7 cellular contexts compared by ENCODE assay signal in genomic region chr20:48367436-48368353, GRCh38.
A peak's percentile ranks its signal among the peaks of the same experiment; 100 is the strongest.
DNase-seq lines count a peak whose midpoint lies in the region; ATAC-seq, FAIRE-seq and TF ChIP-seq lines count a peak whose summit lies in the region.
"Not testable (repeated sequence)": the region's sequence is repeated elsewhere in the genome, so short reads cannot be mapped to it uniquely, and the experiment has no call there.

No MANE protein-coding gene starts in this region.

- not testable (repeated sequence) for H3K4me1 Mint-ChIP-seq in activated CD8-positive, alpha-beta T cell treated with anti-CD3 and anti-CD28 coated beads for 36 hours (ENCODE audit: low read depth); stimulated activated naive CD8-positive, alpha-beta T cell treated with anti-CD3 and anti-CD28 coated beads, Interleukin-15, amount 100 ng/mL, for 72 hours
- H3K4me1 Mint-ChIP-seq in nephron progenitor cell, result peaks cover 74% of the 10 kb centered on the region

- H3K36me3 ChIP-seq in bronchial epithelial cell (ENCODE audit: control insufficient read depth, insufficient read depth, low read length), result not testable (repeated sequence)

- not testable (repeated sequence) for H3K27me3 ChIP-seq in bronchial epithelial cell (ENCODE audit: control insufficient read depth, insufficient read depth, low read length)

- not testable (repeated sequence) for H3K36me3 Mint-ChIP-seq in activated CD8-positive, alpha-beta T cell treated with anti-CD3 and anti-CD28 coated beads for 36 hours (ENCODE audit: low read depth); nephron progenitor cell (ENCODE audit: low read depth)

- H3K4me3 Mint-ChIP-seq in activated CD8-positive, alpha-beta T cell treated with anti-CD3 and anti-CD28 coated beads for 36 hours; nephron progenitor cell: not testable (repeated sequence)
- peak overlapping the region in 1 of 2 donors; percentile 51 for H3K4me3 Mint-ChIP-seq in stimulated activated naive CD8-positive, alpha-beta T cell treated with anti-CD3 and anti-CD28 coated beads, Interleukin-15, amount 100 ng/mL, for 72 hours

- POLR2A ChIA-PET in RWPE1 (lab: Yijun Ruan, JAX; ENCODE audit: low non-redundant PET); activated CD8-positive, alpha-beta T cell treated with anti-CD3 and anti-CD28 coated beads for 36 hours (lab: Charles Lee): not testable (repeated sequence)

- H3K4me3 ChIP-seq in bronchial epithelial cell (ENCODE audit: low read depth, low read length), result not testable (repeated sequence)

- peak overlapping the region; percentile 43; the same call in 1 of the 2 replicates for H3K27ac ChIP-seq in RWPE1

- CTCF ChIA-PET in RWPE1 (lab: Yijun Ruan, JAX); activated CD8-positive, alpha-beta T cell treated with anti-CD3 and anti-CD28 coated beads for 36 hours (lab: Charles Lee): not testable (repeated sequence)

- FAIRE-seq in GM18507 (lab: Jason Lieb, UNC) (peak; percentile 36), bronchial epithelial cell (lab: Jason Lieb, UNC) (peak; percentile 81)

- not testable (repeated sequence) for H3K9me3 Mint-ChIP-seq in activated CD8-positive, alpha-beta T cell treated with anti-CD3 and anti-CD28 coated beads for 36 hours
- peaks cover 22% of the 10 kb centered on the region for H3K9me3 Mint-ChIP-seq in nephron progenitor cell
- peaks cover 4 to 13% of the 10 kb centered on the region in 2 donors for H3K9me3 Mint-ChIP-seq in stimulated activated naive CD8-positive, alpha-beta T cell treated with anti-CD3 and anti-CD28 coated beads, Interleukin-15, amount 100 ng/mL, for 72 hours

- TF ChIP-seq CTCF in RWPE1 (conservative IDR thresholded peaks at IDR 0.05; ENCODE audit: low read depth); activated CD8-positive, alpha-beta T cell treated with anti-CD3 and anti-CD28 coated beads for 36 hours (IDR thresholded peaks at IDR 0.05); bronchial epithelial cell (IDR thresholded peaks at IDR 0.05; ENCODE audit: insufficient read depth, low read length, severe bottlenecking); nephron progenitor cell (IDR thresholded peaks at IDR 0.05): not testable (repeated sequence)

- H3K27me3 Mint-ChIP-seq in activated CD8-positive, alpha-beta T cell treated with anti-CD3 and anti-CD28 coated beads for 36 hours, result not testable (repeated sequence)
- H3K27me3 Mint-ChIP-seq in nephron progenitor cell (ENCODE audit: low read depth, poor library complexity), result peaks cover 11% of the 10 kb centered on the region
- H3K27me3 Mint-ChIP-seq in stimulated activated naive CD8-positive, alpha-beta T cell treated with anti-CD3 and anti-CD28 coated beads, Interleukin-15, amount 100 ng/mL, for 72 hours, result peaks cover 10% of the 10 kb centered on the region

- peak; percentile 51 for ATAC-seq in activated CD8-positive, alpha-beta T cell treated with anti-CD3 and anti-CD28 coated beads for 36 hours
- ATAC-seq in left ventricle myocardium superior, result peak; percentile 49
- ATAC-seq in stimulated activated naive CD8-positive, alpha-beta T cell treated with anti-CD3 and anti-CD28 coated beads, Interleukin-15, amount 100 ng/mL, for 72 hours, result peak; percentile 56

- H3K27ac Mint-ChIP-seq in activated CD8-positive, alpha-beta T cell treated with anti-CD3 and anti-CD28 coated beads for 36 hours, result not testable (repeated sequence)
- H3K27ac Mint-ChIP-seq in nephron progenitor cell, result peak overlapping the region; percentile 87
- H3K27ac Mint-ChIP-seq in stimulated activated naive CD8-positive, alpha-beta T cell treated with anti-CD3 and anti-CD28 coated beads, Interleukin-15, amount 100 ng/mL, for 72 hours, result peak overlapping the region in 1 of 2 donors; percentile 69

- intact Hi-C loops in activated CD8-positive, alpha-beta T cell treated with anti-CD3 and anti-CD28 coated beads for 36 hours (cut with micrococcal nuclease); left ventricle myocardium superior (cut with micrococcal nuclease): not testable (repeated sequence)

- DNase-seq in GM18507 (ENCODE audit: extremely low spot score, insufficient read length, low read depth); RWPE1 (ENCODE audit: low spot score); bronchial epithelial cell (ENCODE audit: low read depth); left ventricle myocardium superior; nephron progenitor cell; stimulated activated naive CD8-positive, alpha-beta T cell treated with anti-CD3 and anti-CD28 coated beads, Interleukin-15, amount 100 ng/mL, for 72 hours: not testable (repeated sequence)
- peak; percentile 1 for DNase-seq in activated CD8-positive, alpha-beta T cell treated with anti-CD3 and anti-CD28 coated beads for 36 hours
